In the genomic region with DNA sequence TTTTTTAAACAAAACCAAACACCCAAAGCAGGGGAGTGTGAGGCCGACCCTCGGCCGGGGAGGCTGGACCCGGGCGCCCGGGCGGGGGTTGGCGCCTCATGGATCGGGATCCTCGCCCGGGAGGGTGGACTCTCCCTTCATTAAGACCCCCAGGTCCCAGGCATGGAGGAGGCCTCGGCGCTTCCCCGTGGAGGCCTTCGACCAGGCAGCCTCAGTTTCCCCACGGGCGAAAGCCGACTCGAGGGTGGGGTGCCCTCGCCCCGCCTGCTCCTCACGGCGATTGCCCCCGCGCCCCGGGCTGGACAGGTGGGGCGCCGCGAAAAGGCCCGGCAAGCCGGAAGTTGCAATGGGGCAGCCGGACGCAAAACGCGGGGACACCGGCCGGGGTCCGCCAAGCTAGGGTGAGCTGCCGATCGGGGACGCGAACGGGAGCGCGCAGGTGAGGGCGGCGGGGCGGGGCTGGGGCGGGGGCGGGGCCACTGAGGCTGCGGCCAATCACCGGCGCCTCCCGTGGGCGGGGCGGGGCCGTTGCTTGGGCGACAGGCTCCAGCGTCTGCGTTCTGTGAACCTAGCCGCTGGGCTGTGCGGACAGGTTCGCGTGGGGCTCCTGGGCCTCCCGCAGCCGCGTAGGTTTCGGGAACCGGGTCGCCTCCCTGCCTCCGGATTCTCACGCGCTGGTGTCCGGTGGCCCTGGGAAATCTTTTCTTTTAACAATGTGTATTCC, we compare ENCODE assay signal across 8 cellular contexts. TPM values are rescaled to one million over a fixed set of nuclear protein-coding genes. Genes with fewer than 3 reads are reported as not detected.
DNase-seq lines count a peak whose midpoint lies in the region; ATAC-seq, FAIRE-seq and TF ChIP-seq lines count a peak whose summit lies in the region.

No MANE protein-coding gene starts in this region.

- no peaks in the 10 kb centered on the region for H3K79me2 ChIP-seq in OCI-LY3 (ENCODE audit: low read length)

- ATAC-seq in GM21526 (IDR thresholded peaks at IDR 0.05; ENCODE audit: low FRiP score, unreplicated experiment): peak; percentile 75

- TF ChIP-seq CTCF in D721Med (IDR thresholded peaks at IDR 0.05; ENCODE audit: insufficient read depth, missing control alignments) (no peak), OCI-LY3 (IDR thresholded peaks at IDR 0.05; ENCODE audit: low read depth, low read length) (no peak), epithelial cell of proximal tubule (conservative IDR thresholded peaks at IDR 0.05; ENCODE audit: low read depth, low read length) (no peak)

- H3K27ac ChIP-seq in OCI-LY3 (ENCODE audit: low read length) (peak overlapping the region; percentile 54), mucosa of rectum (ENCODE audit: low read depth in 2 of 2, low read length in 2 of 2) (peak overlapping the region; percentile 82 to 83)

- H3K27me3 ChIP-seq in OCI-LY3 (ENCODE audit: low read depth, low read length) (0 out of 2 replicates have a peak, but pooled peaks cover 4% of the 10 kb centered on the region), mucosa of rectum (ENCODE audit: control insufficient read depth in 2 of 2, insufficient read depth in 2 of 2, low read length in 2 of 2) (no peaks in the 10 kb centered on the region)

- H3K36me3 ChIP-seq in OCI-LY3 (replicated peaks; ENCODE audit: low read depth, low read length) (no peaks in the 10 kb centered on the region), mucosa of rectum (ENCODE audit: control insufficient read depth in 2 of 2, insufficient read depth in 2 of 2, low read length in 2 of 2) (no peaks in the 10 kb centered on the region)

- no peaks in the 10 kb centered on the region for H3K36me3 Mint-ChIP-seq in IgD-negative memory B cell

- H3K9me3 Mint-ChIP-seq in IgD-negative memory B cell: no peaks in the 10 kb centered on the region

- H3K4me3 Mint-ChIP-seq in IgD-negative memory B cell: peak overlapping the region; percentile 78 to 91 (median 88)

- DNase-seq in D721Med (ENCODE audit: insufficient read length, low spot score) (peak; percentile 98), activated T-cell treated with anti-CD3 and anti-CD28 coated beads for 48 hours (ENCODE audit: low read depth) (peak; percentile 93), epithelial cell of proximal tubule (ENCODE audit: low read depth) (no peak)
- DNase-seq in stimulated activated CD8-positive, alpha-beta memory T cell treated with anti-CD3 and anti-CD28 coated beads, Interleukin-4, amount 100 ng/mL, for 24 hours (ENCODE audit: low read depth): peak; percentile 88

- peaks cover 15% of the 10 kb centered on the region for H3K4me1 ChIP-seq in OCI-LY3 (ENCODE audit: low read length)
- peaks cover 12 to 16% of the 10 kb centered on the region in 2 donors for H3K4me1 ChIP-seq in mucosa of rectum (ENCODE audit: control insufficient read depth in 2 of 2, insufficient read depth in 2 of 2, low read length in 2 of 2)

- peak overlapping the region; percentile 85 for H2AFZ ChIP-seq in OCI-LY3 (ENCODE audit: low read depth, low read length)

- H3K27ac Mint-ChIP-seq in IgD-negative memory B cell: peak overlapping the region; percentile 45 to 86 (median 84)

- FAIRE-seq in D721Med (lab: Jason Lieb, UNC): no peak

- H3K4me2 ChIP-seq in OCI-LY3 (ENCODE audit: low read length): peak overlapping the region; percentile 76

- H3K27me3 Mint-ChIP-seq in IgD-negative memory B cell: no peaks in the 10 kb centered on the region

- peak overlapping the region; percentile 94 for H3K4me3 ChIP-seq in OCI-LY3 (ENCODE audit: low read length)
- peak overlapping the region; percentile 71 for H3K4me3 ChIP-seq in epithelial cell of proximal tubule (ENCODE audit: low read depth, low read length)
- peak overlapping the region; percentile 81 to 83 for H3K4me3 ChIP-seq in mucosa of rectum (ENCODE audit: low read length in 2 of 2)

- H4K20me1 ChIP-seq in OCI-LY3 (ENCODE audit: insufficient read depth, low read length): no peaks in the 10 kb centered on the region

- peaks cover 9 to 28% (median 13%) of the 10 kb centered on the region in 3 donors for H3K4me1 Mint-ChIP-seq in IgD-negative memory B cell

- H3K9ac ChIP-seq in OCI-LY3 (ENCODE audit: low read length) (peak overlapping the region; percentile 94), mucosa of rectum (ENCODE audit: low read depth in 1 of 2, low read length in 2 of 2) (peak overlapping the region; percentile 80 to 95)

- H3K9me3 ChIP-seq in OCI-LY3 (ENCODE audit: insufficient read depth, low read length): no peaks in the 10 kb centered on the region
- no peaks in the 10 kb centered on the region for H3K9me3 ChIP-seq in mucosa of rectum (ENCODE audit: control insufficient read depth in 2 of 2, low read length in 2 of 2)

RNA-seq across cellular contexts. Expression of a gene that starts 6.0 kb away (rescaled TPM):
- polyA plus RNA-seq in IgD-negative memory B cell: not detected
- total RNA-seq in epithelial cell of proximal tubule: 15.8 and 22.1 TPM in 2 replicates

RNA-seq across cellular contexts. Expression of a gene that starts 7.3 kb away (rescaled TPM):
- not detected for polyA plus RNA-seq in IgD-negative memory B cell
- total RNA-seq in epithelial cell of proximal tubule: not detected in 2 replicates

RNA-seq across cellular contexts. Expression of a gene that starts 28.5 kb away (rescaled TPM):
- polyA plus RNA-seq in IgD-negative memory B cell: 1.9 TPM
- 2.4 and 7.7 TPM in 2 replicates for total RNA-seq in epithelial cell of proximal tubule

RNA-seq across cellular contexts. Expression of a gene that starts 40.9 kb away (rescaled TPM):
- 59.8 TPM for polyA plus RNA-seq in IgD-negative memory B cell
- total RNA-seq in epithelial cell of proximal tubule: 461 and 747 TPM in 2 replicates
